In genomic region chr22:35350539-35351503, GRCh38 we compare ENCODE assay signal across 8 cellular contexts. TPM values are rescaled to one million over a fixed set of nuclear protein-coding genes. Genes with fewer than 3 reads are reported as not detected.
DNase-seq lines count a peak whose midpoint lies in the region; ATAC-seq and TF ChIP-seq lines count a peak whose summit lies in the region.

No MANE protein-coding gene starts in this region.

- no peaks in the 10 kb centered on the region for H3K36me3 Mint-ChIP-seq in activated CD8-positive, alpha-beta T cell treated with anti-CD3 and anti-CD28 coated beads, Interleukin-2, amount 10 ng/mL, durations not matched to agents 7 days and 5 days (ENCODE audit: low read depth)

- H3K9me3 Mint-ChIP-seq in activated CD8-positive, alpha-beta T cell treated with anti-CD3 and anti-CD28 coated beads, Interleukin-2, amount 10 ng/mL, durations not matched to agents 7 days and 5 days (ENCODE audit: insufficient read depth), result no peaks in the 10 kb centered on the region

- peak overlapping the region; percentile 35 for H3K4me3 ChIP-seq in HL-60 (replicated peaks; ENCODE audit: insufficient read depth, low read length)

- H3K27me3 ChIP-seq in HL-60 (ENCODE audit: insufficient read depth, poor library complexity, severe bottlenecking), result peaks cover 4% of the 10 kb centered on the region

- peak; percentile 85 for DNase-seq in CD1c-positive myeloid dendritic cell (ENCODE audit: extremely low spot score)
- peak; percentile 84 to 87 for DNase-seq in HL-60 (ENCODE audit: low read depth in 1 of 2, low spot score in 1 of 2)
- DNase-seq in NCI-H82 treated with DMSO at 0.1 percent for 48 hours (lab: John Stamatoyannopoulos, UW; ENCODE audit: unreplicated experiment), result peak; percentile 71
- peak; percentile 94 for DNase-seq in activated CD8-positive, alpha-beta T cell treated with anti-CD3 and anti-CD28 coated beads, Interleukin-2, amount 10 ng/mL, durations not matched to agents 7 days and 5 days
- peak; percentile 78 for DNase-seq in effector CD4-positive, alpha-beta T cell
- peak; percentile 92 to 93 for DNase-seq in lung microvascular endothelial cell (ENCODE audit: low read depth in 2 of 2)
- DNase-seq in stimulated activated CD4-positive, alpha-beta T cell treated with anti-CD3 and anti-CD28 coated beads, TNF-alpha, amount 100 ng/mL, for 24 hours (ENCODE audit: low read depth in 3 of 3), result peak; percentile 75 to 86 (median 78)

- POLR2A ChIA-PET in activated CD8-positive, alpha-beta T cell treated with anti-CD3 and anti-CD28 coated beads, Interleukin-2, amount 10 ng/mL, durations not matched to agents 7 days and 5 days (lab: Charles Lee), result interaction anchor here (1.3 to 2.3 kb wide), 2 partner anchors 59 to 93 kb away, joined by 3 to 6 read pairs; partner anchors contain the start of gene HMGXB4

- peak; percentile 59 for TF ChIP-seq CTCF in HL-60 (IDR thresholded peaks at IDR 0.05; ENCODE audit: insufficient read depth, low read length)

- peaks cover 28% of the 10 kb centered on the region for H3K4me1 Mint-ChIP-seq in activated CD8-positive, alpha-beta T cell treated with anti-CD3 and anti-CD28 coated beads, Interleukin-2, amount 10 ng/mL, durations not matched to agents 7 days and 5 days (ENCODE audit: low read depth)

- no peak overlapping the region for H3K27ac ChIP-seq in HL-60 (replicated peaks)

- ATAC-seq in GM19438 (IDR thresholded peaks at IDR 0.05; ENCODE audit: low read depth, unreplicated experiment), result peak; percentile 76
- peak; percentile 94 for ATAC-seq in activated CD8-positive, alpha-beta T cell treated with anti-CD3 and anti-CD28 coated beads, Interleukin-2, amount 10 ng/mL, durations not matched to agents 7 days and 5 days

- H3K27me3 Mint-ChIP-seq in activated CD8-positive, alpha-beta T cell treated with anti-CD3 and anti-CD28 coated beads, Interleukin-2, amount 10 ng/mL, durations not matched to agents 7 days and 5 days (ENCODE audit: low read depth), result peaks cover 6% of the 10 kb centered on the region

- peak overlapping the region; percentile 57 for H3K27ac Mint-ChIP-seq in activated CD8-positive, alpha-beta T cell treated with anti-CD3 and anti-CD28 coated beads, Interleukin-2, amount 10 ng/mL, durations not matched to agents 7 days and 5 days

- CTCF ChIA-PET in activated CD8-positive, alpha-beta T cell treated with anti-CD3 and anti-CD28 coated beads, Interleukin-2, amount 10 ng/mL, durations not matched to agents 7 days and 5 days (lab: Charles Lee), result interaction anchor here (0.6 to 5.9 kb wide), 30 partner anchors 9 to 774 kb away, joined by 3 to 31 read pairs (median 4); partner anchors contain the start of gene TOM1

- H3K4me3 Mint-ChIP-seq in activated CD8-positive, alpha-beta T cell treated with anti-CD3 and anti-CD28 coated beads, Interleukin-2, amount 10 ng/mL, durations not matched to agents 7 days and 5 days, result peak overlapping the region; percentile 76

RNA-seq across cellular contexts. Expression of gene HMOX1, which starts 30.1 kb away (rescaled TPM):
- total RNA-seq in activated CD8-positive, alpha-beta T cell treated with anti-CD3 and anti-CD28 coated beads, Interleukin-2, amount 10 ng/mL, durations not matched to agents 7 days and 5 days, result under 1 TPM; 0.34 to 0.68 TPM
- 50.3 and 60.7 TPM in 2 replicates for total RNA-seq in lung microvascular endothelial cell

RNA-seq across cellular contexts. Expression of gene MCM5, which starts 49.1 kb away (rescaled TPM):
- 100 to 1,000 TPM; 275 to 287 TPM for total RNA-seq in activated CD8-positive, alpha-beta T cell treated with anti-CD3 and anti-CD28 coated beads, Interleukin-2, amount 10 ng/mL, durations not matched to agents 7 days and 5 days
- 15.3 and 31.8 TPM in 2 replicates for total RNA-seq in lung microvascular endothelial cell

RNA-seq across cellular contexts. Expression of gene TOM1, which starts 51.1 kb away (rescaled TPM):
- 10 to 100 TPM; 17.8 to 22.3 TPM for total RNA-seq in activated CD8-positive, alpha-beta T cell treated with anti-CD3 and anti-CD28 coated beads, Interleukin-2, amount 10 ng/mL, durations not matched to agents 7 days and 5 days
- total RNA-seq in lung microvascular endothelial cell, result 18.1 and 27.2 TPM in 2 replicates

Comparison
In these comparisons a context has a peak if more than half of its experiments do, and no peak if none do; other contexts are left out.
1. RNA of gene HMOX1, which starts 30.1 kb away (total RNA-seq): 50.3 to 60.7 TPM in lung microvascular endothelial cell; 0.34 to 0.68 TPM in activated CD8-positive, alpha-beta T cell treated with anti-CD3 and anti-CD28 coated beads, Interleukin-2, amount 10 ng/mL, durations not matched to agents 7 days and 5 days; every median in the first group is over 10 times any median in the second.
2. Peak in every context shown above with its lines, with median percentiles within 50 percentile points of each other: DNase-seq.